ENCODE assay signal across 8 cellular contexts in genomic region chr3:366253-366652, GRCh38.
DNase-seq lines count a peak whose midpoint lies in the region; ATAC-seq and TF ChIP-seq lines count a peak whose summit lies in the region.
"Not testable (repeated sequence)": the region's sequence is repeated elsewhere in the genome, so short reads cannot be mapped to it uniquely, and the experiment has no call there.

No MANE protein-coding gene starts in this region.

- not testable (repeated sequence) for H3K36me3 Mint-ChIP-seq in Calu3 (ENCODE audit: insufficient read depth, unreplicated experiment)

- H3K27ac Mint-ChIP-seq in Calu3 (ENCODE audit: unreplicated experiment) = peak overlapping the region; percentile 31

- intact Hi-C loops in Calu3 (cut with micrococcal nuclease; ENCODE audit: unreplicated experiment) = not testable (repeated sequence)

- not testable (repeated sequence) for H3K27me3 Mint-ChIP-seq in Calu3 (ENCODE audit: unreplicated experiment)

- not testable (repeated sequence) for H3K9me3 Mint-ChIP-seq in Calu3 (ENCODE audit: low read depth, unreplicated experiment)

- not testable (repeated sequence) for BruUV-seq in Calu3 (replicated peaks; lab: Mats Ljungman, UMichigan)

- H3K4me3 Mint-ChIP-seq in Calu3 (ENCODE audit: low read depth, unreplicated experiment) = not testable (repeated sequence)

- peaks cover 20% of the 10 kb centered on the region for H3K4me1 Mint-ChIP-seq in Calu3 (ENCODE audit: low read depth, unreplicated experiment)

- DNase-seq in Calu3 = not testable (repeated sequence)

- CTCF ChIA-PET in Calu3 (lab: Charles Lee) = not testable (repeated sequence)

- not testable (repeated sequence) for TF ChIP-seq CTCF in Calu3 (IDR thresholded peaks at IDR 0.05; ENCODE audit: unreplicated experiment)

- ATAC-seq in GM18867 (IDR thresholded peaks at IDR 0.05; ENCODE audit: unreplicated experiment) (peak; percentile 65), GM19395 (IDR thresholded peaks at IDR 0.05; ENCODE audit: unreplicated experiment) (peak; percentile 66), GM21423 (IDR thresholded peaks at IDR 0.05; ENCODE audit: unreplicated experiment) (peak; percentile 51), HG02642 (IDR thresholded peaks at IDR 0.05; ENCODE audit: poor library complexity, unreplicated experiment) (peak; percentile 63), HG02970 (IDR thresholded peaks at IDR 0.05; ENCODE audit: low FRiP score, unreplicated experiment) (peak; percentile 87), HG03175 (IDR thresholded peaks at IDR 0.05; ENCODE audit: unreplicated experiment) (peak; percentile 62), HG03558 (IDR thresholded peaks at IDR 0.05; ENCODE audit: extremely low read depth, unreplicated experiment) (peak; percentile 38)
